ENCODE assay signal across 26 cellular contexts in the genomic region with DNA sequence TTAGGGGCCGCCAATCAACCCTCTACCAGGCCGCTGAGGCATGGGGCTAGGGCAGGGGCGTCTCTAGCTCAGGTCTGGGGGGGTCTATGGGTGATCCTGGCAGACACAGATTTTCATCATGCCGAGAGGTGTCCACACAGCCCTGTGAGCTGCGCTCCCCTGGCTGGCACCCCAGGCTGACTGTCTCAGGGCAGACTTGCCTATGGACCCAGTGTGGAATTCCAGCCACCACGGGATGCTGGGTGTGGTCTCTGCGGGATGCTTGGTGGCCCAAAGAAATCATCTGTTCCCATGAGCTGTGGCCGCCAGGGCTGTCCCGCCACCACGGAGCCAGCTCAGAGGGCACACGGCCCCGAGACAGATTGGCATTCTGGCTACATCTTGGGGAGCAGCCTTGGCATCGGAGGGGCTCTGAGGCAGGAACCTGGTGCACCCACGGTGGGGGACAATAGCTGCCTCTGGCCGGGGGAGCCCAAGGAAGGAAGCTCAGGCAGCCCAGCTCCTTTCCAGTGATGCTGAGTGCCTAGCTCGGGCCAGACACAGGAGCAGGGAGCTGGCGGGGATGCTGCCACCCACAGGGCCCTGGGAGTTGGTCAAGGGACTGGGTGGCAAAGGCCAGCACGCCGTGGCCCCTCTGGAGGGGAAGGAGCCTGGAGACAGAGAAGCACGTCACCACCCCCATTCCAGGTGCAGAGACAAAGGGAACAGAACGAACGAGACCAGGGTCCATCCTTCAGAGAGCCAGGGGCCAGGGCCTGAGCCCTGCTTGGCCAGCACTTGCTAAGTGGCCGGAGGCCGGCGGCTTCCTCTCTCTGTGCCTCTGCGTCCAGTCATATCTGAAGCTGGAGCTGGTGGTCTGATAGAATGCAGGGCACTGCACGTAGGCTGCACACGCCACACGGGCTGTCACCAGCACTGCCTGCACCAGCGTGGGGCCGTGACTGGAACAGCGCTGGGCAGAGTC.
"Had no signal": no experiment of that assay in that cellular context is flagged by ENCODE, and none has a peak within 500 bp of the region (broad histone marks: within the 10 kb centered on the region; RNA-seq: fewer than 3 reads in every experiment).

No MANE protein-coding gene starts in this region.

- H3K36me3 ChIP-seq: SJCRH30 had no signal

- H3K9me3 Mint-ChIP-seq: activated CD4-positive, alpha-beta memory T cell treated with anti-CD3 and anti-CD28 coated beads for 36 hours; activated CD4-positive, alpha-beta T cell treated with anti-CD3 and anti-CD28 coated beads, Interleukin-2, amount 10 ng/mL, durations not matched to agents 7 days and 5 days; activated naive CD4-positive, alpha-beta T cell treated with anti-CD3 and anti-CD28 coated beads, Interleukin-2, amount 50 U/mL, for 72 hours; activated naive CD8-positive, alpha-beta T cell treated with anti-CD3 and anti-CD28 coated beads, Interleukin-2, amount 50 U/mL, for 24 hours; activated T-cell treated with anti-CD3 and anti-CD28 coated beads, Interleukin-2, amount 50 U/mL, for 4 hours had no signal

- H3K27ac ChIP-seq: SJCRH30, VCaP had no signal

- FAIRE-seq: astrocyte had no signal

- H3K4me3 ChIP-seq: SJCRH30 had no signal

- H3K4me1 Mint-ChIP-seq: activated CD4-positive, alpha-beta T cell treated with anti-CD3 and anti-CD28 coated beads, Interleukin-2, amount 10 ng/mL, durations not matched to agents 7 days and 5 days; activated naive CD8-positive, alpha-beta T cell treated with anti-CD3 and anti-CD28 coated beads, Interleukin-2, amount 50 U/mL, for 24 hours had no signal

- H3K27ac Mint-ChIP-seq: activated CD4-positive, alpha-beta memory T cell treated with anti-CD3 and anti-CD28 coated beads for 36 hours; activated CD4-positive, alpha-beta T cell treated with anti-CD3 and anti-CD28 coated beads, Interleukin-2, amount 10 ng/mL, durations not matched to agents 7 days and 5 days; activated naive CD4-positive, alpha-beta T cell treated with anti-CD3 and anti-CD28 coated beads, Interleukin-2, amount 50 U/mL, for 72 hours; activated naive CD8-positive, alpha-beta T cell treated with anti-CD3 and anti-CD28 coated beads, Interleukin-2, amount 50 U/mL, for 24 hours had no signal

- H3K4me1 ChIP-seq: SJCRH30 had no signal

- H3K27me3 Mint-ChIP-seq: activated CD4-positive, alpha-beta T cell treated with anti-CD3 and anti-CD28 coated beads, Interleukin-2, amount 10 ng/mL, durations not matched to agents 7 days and 5 days had no signal

- DNase-seq: activated CD4-positive, alpha-beta memory T cell treated with anti-CD3 and anti-CD28 coated beads for 36 hours; activated CD4-positive, alpha-beta T cell treated with anti-CD3 and anti-CD28 coated beads, Interleukin-2, amount 10 ng/mL, durations not matched to agents 7 days and 5 days; activated CD4-positive, CD25-positive, alpha-beta regulatory T cell; activated CD8-positive, alpha-beta memory T cell treated with anti-CD3 and anti-CD28 coated beads for 24 hours; activated effector memory CD4-positive, alpha-beta T cell treated with anti-CD3 and anti-CD28 coated beads, Interleukin-2, amount 50 U/mL, for 16 hours; activated naive CD4-positive, alpha-beta T cell treated with Interleukin-2 at 50 U/mL for 16 hours; activated naive CD8-positive, alpha-beta T cell treated with anti-CD3 and anti-CD28 coated beads, Interleukin-2, amount 50 U/mL, for 24 hours; activated T-cell treated with anti-CD3 and anti-CD28 coated beads, Interleukin-2, amount 50 U/mL, for 4 hours; amniotic stem cell; KG1; NCI-H1048; NCI-H146; NCI-H1930; NCI-H2171; NCI-H226; NCI-H526 treated with DMSO at 0.1 percent for 48 hours; NCI-H82; OCI-M1; RPMI8226; SJCRH30; SK-N-SH; T-helper 1 cell had no signal

- H3K9me3 ChIP-seq: SJCRH30, SK-N-SH had no signal

- H3K36me3 Mint-ChIP-seq: activated CD4-positive, alpha-beta memory T cell treated with anti-CD3 and anti-CD28 coated beads for 36 hours; activated naive CD4-positive, alpha-beta T cell treated with anti-CD3 and anti-CD28 coated beads, Interleukin-2, amount 50 U/mL, for 72 hours; brain had no signal

- H3K9ac ChIP-seq: SK-N-SH had no signal

- H3K4me3 Mint-ChIP-seq: activated CD4-positive, alpha-beta memory T cell treated with anti-CD3 and anti-CD28 coated beads for 36 hours; activated CD4-positive, alpha-beta T cell treated with anti-CD3 and anti-CD28 coated beads, Interleukin-2, amount 10 ng/mL, durations not matched to agents 7 days and 5 days; activated naive CD8-positive, alpha-beta T cell treated with anti-CD3 and anti-CD28 coated beads, Interleukin-2, amount 50 U/mL, for 24 hours; activated T-cell treated with anti-CD3 and anti-CD28 coated beads, Interleukin-2, amount 50 U/mL, for 4 hours; brain had no signal
